In genomic region chr10:28942012-28942411, GRCh38 we compare ENCODE assay signal across 14 cellular contexts.
A peak's percentile ranks its signal among the peaks of the same experiment; 100 is the strongest.
DNase-seq lines count a peak whose midpoint lies in the region; ATAC-seq, FAIRE-seq and TF ChIP-seq lines count a peak whose summit lies in the region.
"Had no signal": no experiment of that assay in that cellular context is flagged by ENCODE, and none has a peak within 500 bp of the region (broad histone marks: within the 10 kb centered on the region; RNA-seq: fewer than 3 reads in every experiment).

No MANE protein-coding gene starts in this region.

- H3K9me3 ChIP-seq in BLaER1 = peaks cover 30% of the 10 kb centered on the region
- no peaks in the 10 kb centered on the region for H3K9me3 ChIP-seq in Caco-2

- no peak for FAIRE-seq in GM19239 (lab: Jason Lieb, UNC)
- FAIRE-seq: G401.6, GM12891 had no signal

- H3K4me2 ChIP-seq in BLaER1 = peak overlapping the region; percentile 41; the same call in 1 of the 2 replicates

- H3K4me1 ChIP-seq in BLaER1 (peaks cover 16% of the 10 kb centered on the region), Caco-2 (peaks cover 30% of the 10 kb centered on the region)

- no peaks in the 10 kb centered on the region for H4K20me1 ChIP-seq in BLaER1

- TF ChIP-seq CTCF in Caco-2 (IDR thresholded peaks at IDR 0.05; ENCODE audit: insufficient read depth in 1 of 2, low read depth in 1 of 2, low read length in 1 of 2, severe bottlenecking in 1 of 2, unreplicated experiment in 1 of 2) (no peak), mesothelial cell of epicardium (IDR thresholded peaks at IDR 0.05; ENCODE audit: unreplicated experiment) (no peak)

- H3K36me3 ChIP-seq in BLaER1 (no peaks in the 10 kb centered on the region), Caco-2 (ENCODE audit: control insufficient read depth, insufficient read depth, low read length) (no peaks in the 10 kb centered on the region)

- DNase-seq in Caco-2 (no peak), NCI-H146 treated with DMSO at 0.1 percent for 48 hours (lab: John Stamatoyannopoulos, UW; ENCODE audit: unreplicated experiment) (peak; percentile 13), mesothelial cell of epicardium (ENCODE audit: low spot score in 2 of 2, unreplicated experiment in 2 of 2) (no peak), GM19239 (ENCODE audit: insufficient read length, low spot score) (no peak), NCI-H446 (lab: John Stamatoyannopoulos, UW) (no peak)
- DNase-seq: CD8-positive, alpha-beta memory T cell; DMS79 treated with DMSO at 0.1 percent for 48 hours; EL; KBM-7 had no signal

- POLR2A ChIA-PET in Caco-2 (lab: Charles Lee) = no interaction called here

- H3K27ac Mint-ChIP-seq in Caco-2 (ENCODE audit: unreplicated experiment) (peak overlapping the region; percentile 88), mesothelial cell of epicardium (peak overlapping the region; percentile 66)

- H3K9me3 Mint-ChIP-seq in Caco-2 (ENCODE audit: unreplicated experiment) (peaks cover 24% of the 10 kb centered on the region), mesothelial cell of epicardium (peaks cover 17% of the 10 kb centered on the region)

- intact Hi-C loops in Caco-2 (cut with micrococcal nuclease; ENCODE audit: unreplicated experiment) = no loop called here

- no peak overlapping the region for H3K9ac ChIP-seq in BLaER1

- H3K4me3 Mint-ChIP-seq in Caco-2 (ENCODE audit: unreplicated experiment) = peak overlapping the region; percentile 30
- H3K4me3 Mint-ChIP-seq in mesothelial cell of epicardium = no peak overlapping the region
- H3K4me3 Mint-ChIP-seq: CD8-positive, alpha-beta memory T cell had no signal

- BruUV-seq in Caco-2 (replicated peaks; lab: Mats Ljungman, UMichigan) = no TSS peak

- H3K4me3 ChIP-seq in BLaER1 = no peak overlapping the region
- H3K4me3 ChIP-seq in Caco-2 (ENCODE audit: low read depth, low read length) = no peak overlapping the region

- no peaks in the 10 kb centered on the region for H3K27me3 ChIP-seq in BLaER1
- no peaks in the 10 kb centered on the region for H3K27me3 ChIP-seq in Caco-2 (replicated peaks; ENCODE audit: control insufficient read depth, insufficient read depth, low read length)

- H3K36me3 Mint-ChIP-seq in Caco-2 (ENCODE audit: insufficient read depth, unreplicated experiment) (peaks cover 20% of the 10 kb centered on the region), mesothelial cell of epicardium (peaks cover 10% of the 10 kb centered on the region)
- H3K36me3 Mint-ChIP-seq: CD8-positive, alpha-beta memory T cell had no signal

- CTCF ChIA-PET in Caco-2 (lab: Charles Lee) = no interaction called here

- no peak for ATAC-seq in GM21576 (IDR thresholded peaks at IDR 0.05; ENCODE audit: unreplicated experiment)
- ATAC-seq: HCT116 had no signal

- peaks cover 65% of the 10 kb centered on the region for H3K4me1 Mint-ChIP-seq in Caco-2 (ENCODE audit: low read depth, unreplicated experiment)
- peaks cover 42% of the 10 kb centered on the region for H3K4me1 Mint-ChIP-seq in mesothelial cell of epicardium
- H3K4me1 Mint-ChIP-seq: CD8-positive, alpha-beta memory T cell had no signal

- H3K27ac ChIP-seq in BLaER1 = no peak overlapping the region

- H3K27me3 Mint-ChIP-seq in Caco-2 (ENCODE audit: insufficient read depth, unreplicated experiment) (no peaks in the 10 kb centered on the region), mesothelial cell of epicardium (ENCODE audit: low read depth) (no peaks in the 10 kb centered on the region)
